ENCODE assay signal across 25 cellular contexts in genomic region chr16:47025641-47026040, GRCh38.
"Had no signal": no experiment of that assay in that cellular context is flagged by ENCODE, and none has a peak within 500 bp of the region (broad histone marks: within the 10 kb centered on the region; RNA-seq: fewer than 3 reads in every experiment).

No MANE protein-coding gene starts in this region.

- H3K9me3 Mint-ChIP-seq: mesothelial cell of epicardium; naive B cell; natural killer cell; nephron progenitor cell; neural progenitor cell; stimulated activated naive B cell treated with anti-CD40 and anti-IgM and Interleukin-4, amounts not matched to agents 10 μg/mL and 1 μg/mL and 100 μg/mL, for 72 hours had no signal

- H3K36me3 ChIP-seq: heart right ventricle, left ventricle myocardium inferior, neural progenitor cell, ovary, right atrium auricular region, stomach, thyroid gland, transverse colon had no signal

- H3K27ac Mint-ChIP-seq: mesothelial cell of epicardium; naive B cell; natural killer cell; neural progenitor cell; progenitor cell of endocrine pancreas; stimulated activated naive B cell treated with anti-CD40 and anti-IgM and Interleukin-4, amounts not matched to agents 10 μg/mL and 1 μg/mL and 100 μg/mL, for 72 hours had no signal

- H3K4me2 ChIP-seq: hepatocyte, neural progenitor cell had no signal

- H3K4me3 ChIP-seq: heart right ventricle, hepatocyte, left ventricle myocardium inferior, lung, neural progenitor cell, ovary, right atrium auricular region, skin epidermis, stomach, testis, thyroid gland, transverse colon had no signal

- ATAC-seq: heart right ventricle; natural killer cell; sciatic nerve; stimulated activated naive B cell treated with anti-CD40 and anti-IgM and Interleukin-4, amounts not matched to agents 10 μg/mL and 1 μg/mL and 100 μg/mL, for 72 hours; stimulated activated naive CD8-positive, alpha-beta T cell treated with anti-CD3 and anti-CD28 coated beads, Interleukin-15, Interleukin-2, amounts not matched to agents 100 U/mL and 50 U/mL, for 24 hours had no signal

- H3K27me3 ChIP-seq: heart right ventricle, hepatocyte, neural progenitor cell, ovary, right atrium auricular region, stomach, testis, thyroid gland, transverse colon had no signal

- H3K4me1 ChIP-seq: neural progenitor cell, right atrium auricular region, testis had no signal

- H3K9me3 ChIP-seq: heart right ventricle, left ventricle myocardium inferior, ovary, right atrium auricular region, stomach, testis, thyroid gland, transverse colon had no signal

- H3K36me3 Mint-ChIP-seq: mesothelial cell of epicardium; naive B cell; natural killer cell; neural progenitor cell; stimulated activated naive B cell treated with anti-CD40 and anti-IgM and Interleukin-4, amounts not matched to agents 10 μg/mL and 1 μg/mL and 100 μg/mL, for 72 hours had no signal

- H3K4me1 Mint-ChIP-seq: mesothelial cell of epicardium; natural killer cell; nephron progenitor cell; stimulated activated naive B cell treated with anti-CD40 and anti-IgM and Interleukin-4, amounts not matched to agents 10 μg/mL and 1 μg/mL and 100 μg/mL, for 72 hours had no signal

- H3K9ac ChIP-seq: neural progenitor cell had no signal

- H3K27ac ChIP-seq: heart right ventricle, hepatocyte, left ventricle myocardium inferior, neural progenitor cell, ovary, right atrium auricular region, skin epidermis, stomach, testis, thyroid gland, transverse colon had no signal

- DNase-seq: heart right ventricle; islet precursor cell; left ventricle myocardium inferior; naive B cell; natural killer cell; nephron progenitor cell; ovary; stimulated activated CD4-positive, alpha-beta T cell treated with anti-CD3 and anti-CD28 coated beads, Interleukin-12 subunit alpha, Interleukin-12 subunit beta, amount 100 ng/mL, for 4 hours; stimulated activated CD4-positive, alpha-beta T cell treated with anti-CD3 and anti-CD28 coated beads, Interleukin-15, amount 100 ng/mL, for 24 hours; stimulated activated CD4-positive, alpha-beta T cell treated with anti-CD3 and anti-CD28 coated beads, Interleukin-2, amount 100 ng/mL, for 24 hours; stimulated activated CD4-positive, alpha-beta T cell treated with anti-CD3 and anti-CD28 coated beads, Interleukin-4, amount 100 ng/mL, for 1 hour; stimulated activated naive B cell treated with anti-CD40 and anti-IgM and Interleukin-4, amounts not matched to agents 10 μg/mL and 1 μg/mL and 100 μg/mL, for 72 hours; stimulated activated naive CD8-positive, alpha-beta T cell treated with anti-CD3 and anti-CD28 coated beads, Interleukin-15, Interleukin-2, amounts not matched to agents 100 U/mL and 50 U/mL, for 24 hours; stomach; testis; thyroid gland; transverse colon had no signal

- H3K79me2 ChIP-seq: hepatocyte had no signal

- H3K27me3 Mint-ChIP-seq: naive B cell; progenitor cell of endocrine pancreas; stimulated activated naive B cell treated with anti-CD40 and anti-IgM and Interleukin-4, amounts not matched to agents 10 μg/mL and 1 μg/mL and 100 μg/mL, for 72 hours had no signal

- H3K4me3 Mint-ChIP-seq: mesothelial cell of epicardium; naive B cell; natural killer cell; nephron progenitor cell; neural progenitor cell; stimulated activated naive B cell treated with anti-CD40 and anti-IgM and Interleukin-4, amounts not matched to agents 10 μg/mL and 1 μg/mL and 100 μg/mL, for 72 hours had no signal

- H2AFZ ChIP-seq: hepatocyte had no signal
